ENCODE assay signal across 18 cellular contexts in the genomic region with DNA sequence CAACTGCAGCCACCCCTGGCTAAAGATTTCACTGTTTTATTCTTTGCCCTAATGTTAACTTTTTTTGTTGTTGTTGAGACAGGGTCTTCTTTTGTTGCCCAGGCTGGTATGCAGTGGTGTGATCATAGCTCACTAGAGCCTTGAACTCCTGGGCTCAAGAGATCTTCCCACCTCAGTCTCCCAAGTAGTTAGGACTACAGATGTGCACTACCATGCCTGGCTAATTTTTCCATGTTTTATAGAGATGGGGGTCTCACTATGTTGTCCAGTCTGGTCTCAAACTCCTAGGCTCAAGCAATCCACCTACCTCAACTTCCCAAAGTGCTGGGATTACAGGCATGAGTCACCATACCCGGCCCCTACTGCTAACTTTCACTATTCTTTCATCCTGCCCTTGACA.
"Had no signal": no experiment of that assay in that cellular context is flagged by ENCODE, and none has a peak within 500 bp of the region (broad histone marks: within the 10 kb centered on the region; RNA-seq: fewer than 3 reads in every experiment).

No MANE protein-coding gene starts in this region.

- ATAC-seq: left ventricle myocardium superior, pancreas, sciatic nerve had no signal

- H3K9me3 ChIP-seq: ascending aorta, pancreas, thyroid gland had no signal

- H3K27me3 ChIP-seq: ascending aorta, pancreas, thyroid gland had no signal

- H3K27me3 Mint-ChIP-seq: activated naive CD4-positive, alpha-beta T cell treated with anti-CD3 and anti-CD28 coated beads, Interleukin-2, amount 50 U/mL, for 24 hours; central memory CD8-positive, alpha-beta T cell; naive thymus-derived CD8-positive, alpha-beta T cell; stimulated activated memory B cell treated with anti-CD40 and anti-IgM and Interleukin-4, amounts not matched to agents 10 μg/mL and 1 μg/mL and 100 μg/mL, for 72 hours had no signal

- H3K4me3 Mint-ChIP-seq: activated T-cell treated with anti-CD3 and anti-CD28 coated beads, Interleukin-2, amount 50 U/mL, for 72 hours; central memory CD8-positive, alpha-beta T cell; stimulated activated memory B cell treated with anti-CD40 and anti-IgM and Interleukin-4, amounts not matched to agents 10 μg/mL and 1 μg/mL and 100 μg/mL, for 72 hours had no signal

- H3K36me3 ChIP-seq: ascending aorta, pancreas, thyroid gland had no signal

- H3K27ac Mint-ChIP-seq: activated naive CD4-positive, alpha-beta T cell treated with anti-CD3 and anti-CD28 coated beads, Interleukin-2, amount 50 U/mL, for 24 hours; activated T-cell treated with anti-CD3 and anti-CD28 coated beads, Interleukin-2, amount 50 U/mL, for 72 hours had no signal

- H3K4me3 ChIP-seq: ascending aorta, pancreas, thyroid gland had no signal

- H3K9me3 Mint-ChIP-seq: activated naive CD4-positive, alpha-beta T cell treated with anti-CD3 and anti-CD28 coated beads, Interleukin-2, amount 50 U/mL, for 24 hours; activated T-cell treated with anti-CD3 and anti-CD28 coated beads, Interleukin-2, amount 50 U/mL, for 72 hours; central memory CD8-positive, alpha-beta T cell; naive thymus-derived CD8-positive, alpha-beta T cell; stimulated activated memory B cell treated with anti-CD40 and anti-IgM and Interleukin-4, amounts not matched to agents 10 μg/mL and 1 μg/mL and 100 μg/mL, for 72 hours had no signal

- DNase-seq: activated CD4-positive, alpha-beta T cell treated with anti-CD3 and anti-CD28 coated beads, Interleukin-2, amount 50 U/mL, for 4 hours; activated gamma-delta T cell; effector memory CD4-positive, alpha-beta T cell; foreskin melanocyte; glutamatergic neuron; kidney; left ventricle myocardium superior; pancreas; stimulated activated CD4-positive, alpha-beta T cell treated with anti-CD3 and anti-CD28 coated beads, Interleukin-4, amount 100 ng/mL, for 4 hours; T1000; thyroid gland had no signal

- H3K27ac ChIP-seq: pancreas had no signal
